Comparison of ENCODE assay signal across 24 cellular contexts in the genomic region with DNA sequence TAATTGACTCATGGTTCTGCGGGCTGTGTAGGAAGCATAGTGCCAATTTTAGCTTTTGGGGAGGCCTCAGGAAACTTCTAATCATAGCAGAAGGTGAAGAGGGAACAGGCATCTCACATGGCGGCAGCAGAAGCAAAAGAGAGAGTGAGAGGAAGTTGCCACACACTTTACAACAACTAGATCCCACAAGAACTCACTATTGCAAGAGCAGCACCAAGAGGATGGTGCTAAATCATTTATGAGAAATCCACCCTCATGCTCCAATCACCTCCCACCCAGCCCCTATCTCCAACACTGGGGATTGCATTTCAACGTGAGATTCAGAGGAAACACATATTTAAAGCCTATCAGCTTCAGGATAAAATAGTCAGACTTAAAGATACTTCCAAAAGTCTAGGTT. TPM values are rescaled to one million over a fixed set of nuclear protein-coding genes. Genes with fewer than 3 reads are reported as not detected.
DNase-seq lines count a peak whose midpoint lies in the region; ATAC-seq, FAIRE-seq and TF ChIP-seq lines count a peak whose summit lies in the region.
"Had no signal": no experiment of that assay in that cellular context is flagged by ENCODE, and none has a peak within 500 bp of the region (broad histone marks: within the 10 kb centered on the region; RNA-seq: fewer than 3 reads in every experiment).

No MANE protein-coding gene starts in this region.

- peak; percentile 64 for FAIRE-seq in GM12878 (lab: Jason Lieb, UNC)
- FAIRE-seq: H1 had no signal

- H2AFZ ChIP-seq in GM12878 (ENCODE audit: control insufficient read depth, low read depth, low read length) (no peak overlapping the region), neuronal stem cell (ENCODE audit: low read length) (no peak overlapping the region)

- peaks cover 2% of the 10 kb centered on the region for H3K79me1 ChIP-seq in neuronal stem cell (ENCODE audit: low read depth, low read length)

- H3K4me2 ChIP-seq in GM12878 (ENCODE audit: control insufficient read depth, insufficient read depth) (no peak overlapping the region), neuronal stem cell (ENCODE audit: insufficient read depth, low read length, poor library complexity, severe bottlenecking) (no peak overlapping the region)
- H3K4me2 ChIP-seq: smooth muscle cell had no signal

- H2BK5ac ChIP-seq in neuronal stem cell (ENCODE audit: low read length), result no peak overlapping the region

- no peak overlapping the region for H3K18ac ChIP-seq in neuronal stem cell (ENCODE audit: low read length)

- peak; percentile 18 for DNase-seq in SIG-M5 treated with dmso at 0.1 percent for 504 hours (lab: John Stamatoyannopoulos, UW; ENCODE audit: unreplicated experiment)
- no peak for DNase-seq in SIG-M5 (lab: John Stamatoyannopoulos, UW)
- DNase-seq in NOMO-1 treated with DMSO at 0.1 percent for 48 hours (lab: John Stamatoyannopoulos, UW; ENCODE audit: unreplicated experiment), result peak; percentile 95
- DNase-seq in GM12878 (ENCODE audit: low read depth, low spot score), result no peak
- no peak for DNase-seq in NCI-H446 treated with DMSO at 0.1 percent for 48 hours (lab: John Stamatoyannopoulos, UW)
- DNase-seq in neuronal stem cell (ENCODE audit: low spot score), result no peak
- no peak for DNase-seq in uterus
- DNase-seq: activated effector memory CD4-positive, alpha-beta T cell treated with Interleukin-2 at 50 U/mL for 16 hours; effector memory CD8-positive, alpha-beta T cell; esophagus squamous epithelium; mammary epithelial cell; naive B cell; NCI-H187 treated with DMSO at 0.1 percent for 48 hours; NCI-H774; Peyer's patch; stimulated activated CD4-positive, alpha-beta T cell treated with anti-CD3 and anti-CD28 coated beads, Interleukin-4, amount 100 ng/mL, for 24 hours; stimulated activated naive CD4-positive, alpha-beta T cell treated with Interleukin-2 at 50 U/mL for 16 hours had no signal

- in situ Hi-C loops in GM12878 (cut with MboI), result no loop called here

- H2BK15ac ChIP-seq in neuronal stem cell (ENCODE audit: low read length), result no peak overlapping the region

- TF ChIP-seq POLR2A in GM12878 (IDR thresholded peaks at IDR 0.05; ENCODE audit: low read depth, low read length) (no peak), uterus (IDR thresholded peaks at IDR 0.05) (no peak)

- no peak for TF ChIP-seq EP300 in GM12878 (IDR thresholded peaks at IDR 0.05; ENCODE audit: borderline replicate concordance in 1 of 2, control insufficient read depth in 1 of 2, low read depth in 2 of 2, low read length in 2 of 2)

- no peaks in the 10 kb centered on the region for H3K27me3 ChIP-seq in GM12878 (replicated peaks in 1 of 2; ENCODE audit: control insufficient read depth in 2 of 2, insufficient read depth in 2 of 2, low read length in 1 of 2)
- no peaks in the 10 kb centered on the region for H3K27me3 ChIP-seq in neutrophil
- no peaks in the 10 kb centered on the region for H3K27me3 ChIP-seq in neuronal stem cell (ENCODE audit: control insufficient read depth in 3 of 3, insufficient read depth in 3 of 3, low read depth in 1 of 3, low read length in 3 of 3)
- H3K27me3 ChIP-seq in uterus, result no peaks in the 10 kb centered on the region
- H3K27me3 ChIP-seq: esophagus squamous epithelium, Peyer's patch had no signal

- no peak overlapping the region for H3K14ac ChIP-seq in neuronal stem cell (ENCODE audit: low read length)

- no peak overlapping the region for H3K4ac ChIP-seq in neuronal stem cell (ENCODE audit: low read length)

- no peaks in the 10 kb centered on the region for H3K79me2 ChIP-seq in GM12878 (ENCODE audit: control insufficient read depth, insufficient read depth, low read length)

- TF ChIP-seq CTCF in GM12878 (IDR thresholded peaks at IDR 0.05 in 2 of 3, conservative IDR thresholded peaks at IDR 0.05 in 1 of 3; ENCODE audit: control insufficient read depth in 2 of 3, extremely low read depth in 1 of 3, insufficient read depth in 1 of 3, low read depth in 3 of 3, low read length in 3 of 3), result no peak
- no peak for TF ChIP-seq CTCF in neutrophil (IDR thresholded peaks at IDR 0.05)
- no peak for TF ChIP-seq CTCF in uterus (IDR thresholded peaks at IDR 0.05)

- POLR2A ChIA-PET in GM12878 (lab: Charles Lee), result interaction anchor here (0.6 kb wide), 1 partner anchor 42 kb away, joined by 6 read pairs; no protein-coding TSS in a partner anchor

- intact Hi-C loops in GM12878 (cut with micrococcal nuclease; ENCODE audit: unreplicated experiment) (no loop called here), uterus (cut with DNase I; ENCODE audit: low total_unique reads) (no loop called here)

- no peak overlapping the region for H2AK5ac ChIP-seq in neuronal stem cell (ENCODE audit: low read depth, low read length)

- SMC1A ChIA-PET in GM12878 (lab: Charles Lee; ENCODE audit: uncharacterized antibody, unreplicated experiment), result no interaction called here

- H3K9ac ChIP-seq in GM12878 (ENCODE audit: control insufficient read depth, insufficient read depth, low read length) (no peak overlapping the region), neuronal stem cell (ENCODE audit: low read depth, low read length, poor library complexity) (no peak overlapping the region)

- H3K27ac ChIP-seq in GM12878 (ENCODE audit: control insufficient read depth, insufficient read depth) (no peak overlapping the region), neutrophil (peak overlapping the region; percentile 92), neuronal stem cell (replicated peaks; ENCODE audit: low read length) (no peak overlapping the region), uterus (no peak overlapping the region)
- H3K27ac ChIP-seq: 22Rv1, esophagus squamous epithelium, Peyer's patch had no signal

- no peaks in the 10 kb centered on the region for H3K36me3 ChIP-seq in GM12878 (ENCODE audit: control insufficient read depth in 2 of 2, insufficient read depth in 2 of 2, low read length in 1 of 2)
- no peaks in the 10 kb centered on the region for H3K36me3 ChIP-seq in neutrophil
- H3K36me3 ChIP-seq in neuronal stem cell (replicated peaks in 1 of 2; ENCODE audit: control insufficient read depth in 2 of 2, insufficient read depth in 2 of 2, low read length in 2 of 2), result no peaks in the 10 kb centered on the region
- H3K36me3 ChIP-seq in uterus, result no peaks in the 10 kb centered on the region
- H3K36me3 ChIP-seq: esophagus squamous epithelium, Peyer's patch had no signal

- no peaks in the 10 kb centered on the region for H4K20me1 ChIP-seq in GM12878 (ENCODE audit: control insufficient read depth, insufficient read depth)

- no peak overlapping the region for H3K23ac ChIP-seq in neuronal stem cell (ENCODE audit: low read depth, low read length, poor library complexity)

- 4% methylated on average over 3 of the region's 3 CpGs for WGBS in GM12878 (ENCODE audit: insufficient coverage, insufficient replicate concordance, low lambda C conversion rate, missing lambda C conversion rate)
- no CpG with 5 or more reads among the region's 3 CpGs for WGBS in neuronal stem cell (ENCODE audit: extremely low coverage in 2 of 2, insufficient read length in 2 of 2, insufficient replicate concordance in 1 of 2), 2 donors

- no peak for TF ChIP-seq RAD21 in GM12878 (IDR thresholded peaks at IDR 0.05; ENCODE audit: insufficient read depth, low read depth, low read length)

- H3K4me3 ChIP-seq in GM12878 (no peak overlapping the region), neutrophil (ENCODE audit: low read depth in 1 of 2, low read length in 1 of 2) (peak overlapping the region in 1 of 2 experiments; percentile 15), neuronal stem cell (ENCODE audit: low read length in 2 of 2) (no peak overlapping the region), uterus (no peak overlapping the region)
- H3K4me3 ChIP-seq: esophagus squamous epithelium, Peyer's patch, smooth muscle cell had no signal

- RAD21 ChIA-PET in GM12878 (lab: Charles Lee; ENCODE audit: unreplicated experiment), result interaction anchor here (0.7 to 5.3 kb wide), 4 partner anchors 10 to 105 kb away, joined by 3 to 36 read pairs (median 6); a partner anchor contains a TSS

- H2BK120ac ChIP-seq in neuronal stem cell (ENCODE audit: low read depth, low read length), result no peak overlapping the region

- H4K91ac ChIP-seq in neuronal stem cell (ENCODE audit: low read depth, low read length, poor library complexity), result no peak overlapping the region

- CTCF ChIA-PET in GM12878 (lab: Yijun Ruan, JAX), result no interaction called here

- no peak overlapping the region for H2BK12ac ChIP-seq in neuronal stem cell (ENCODE audit: low read length)

- H4K8ac ChIP-seq in neuronal stem cell (ENCODE audit: low read depth, low read length), result no peak overlapping the region

- H3K4me1 ChIP-seq in GM12878 (ENCODE audit: control insufficient read depth, insufficient read depth, low read length), result no peaks in the 10 kb centered on the region
- H3K4me1 ChIP-seq in neutrophil (ENCODE audit: control insufficient read depth in 1 of 2, insufficient read depth in 1 of 2, low read depth in 1 of 2, low read length in 1 of 2), result peaks cover 55 to 57% of the 10 kb centered on the region in 2 experiments
- H3K4me1 ChIP-seq in neuronal stem cell (ENCODE audit: control insufficient read depth in 2 of 2, insufficient read depth in 1 of 2, low read depth in 1 of 2, low read length in 2 of 2), result no peaks in the 10 kb centered on the region
- H3K4me1 ChIP-seq in uterus, result no peaks in the 10 kb centered on the region
- H3K4me1 ChIP-seq: esophagus squamous epithelium, Peyer's patch had no signal

- no peaks in the 10 kb centered on the region for H3K9me3 ChIP-seq in GM12878 (replicated peaks; ENCODE audit: control insufficient read depth, insufficient read depth, low read length)
- H3K9me3 ChIP-seq in neutrophil, result no peaks in the 10 kb centered on the region
- no peaks in the 10 kb centered on the region for H3K9me3 ChIP-seq in neuronal stem cell (replicated peaks in 1 of 2; ENCODE audit: control insufficient read depth in 2 of 2, insufficient read depth in 1 of 2, low read depth in 1 of 2, low read length in 2 of 2)
- no peaks in the 10 kb centered on the region for H3K9me3 ChIP-seq in uterus
- H3K9me3 ChIP-seq: esophagus squamous epithelium, Peyer's patch had no signal

- no TSS peak for BruUV-seq in GM12878 (replicated peaks; lab: Mats Ljungman, UMichigan)

- no peak for ATAC-seq in GM12878
- ATAC-seq: effector memory CD8-positive, alpha-beta T cell had no signal

RNA-seq across cellular contexts. Expression of a gene that starts 36.1 kb away (rescaled TPM):
- 10.1 and 12.7 TPM in 2 replicates for total RNA-seq in GM12878 (2013; cell fraction: nucleolus; rRNA removed)
- 11.2 and 13.8 TPM in 2 replicates for total RNA-seq in GM12878 (2014; rRNA removed)
- total RNA-seq in GM12878 (2014; rRNA removed; fragmentation: Illumina TruSeq; extraction: Trizol), result 11.5 and 11.8 TPM in 2 replicates
- 9.6 and 10.8 TPM in 2 replicates for total RNA-seq in GM12878 (2021)
- polyA plus RNA-seq in GM12878 (2011; ENCODE audit: low read depth), result 0.09 TPM
- 9.4 and 12.9 TPM in 2 replicates for polyA plus RNA-seq in GM12878 (2011; rRNA removed)
- 10.6 and 10.9 TPM in 2 replicates for polyA plus RNA-seq in GM12878 (2011; cell fraction: cytosol; rRNA removed)
- polyA plus RNA-seq in GM12878 (2011; cell fraction: nucleus; rRNA removed), result 8.9 and 9.0 TPM in 2 replicates
- polyA plus RNA-seq in GM12878 (2012), result 0.11 and 0.20 TPM in 2 replicates
- 9.8 and 10.0 TPM in 2 replicates for polyA plus RNA-seq in GM12878 (2014; fragmentation: Illumina TruSeq; extraction: Trizol)
- 1 to 10 TPM; 3.3 to 4.2 TPM for polyA plus RNA-seq in GM12878 (2014; fragmentation: Nextera tagmentation; extraction: Ambion mirVana)
- 7.3 and 7.5 TPM in 2 replicates for polyA plus RNA-seq in GM12878 (2014; rRNA removed)
- 1 to 10 TPM; 5.8 to 5.9 TPM for polyA plus RNA-seq in GM12878 (2016; fragmentation: Nextera tagmentation; extraction: Ambion mirVana)
- 43.4 and 62.7 TPM in 2 replicates for polyA minus RNA-seq in GM12878 (2011; rRNA and poly(A)+ RNA removed)
- polyA minus RNA-seq in GM12878 (2011; cell fraction: cytosol; rRNA and poly(A)+ RNA removed), result 9.1 and 11.7 TPM in 2 replicates
- 22.7 and 45.4 TPM in 2 replicates for polyA minus RNA-seq in GM12878 (2011; cell fraction: nucleus; rRNA and poly(A)+ RNA removed)
- 5.3 TPM for polyA plus RNA-seq in neuronal stem cell (2013, experiment 1 of 2)
- 5.0 TPM for polyA plus RNA-seq in neuronal stem cell (2013, experiment 2 of 2)
- 10 to 100 TPM; 12.3 to 68.0 (median 51.0) TPM for total RNA-seq in uterus
- total RNA-seq: B cell; SK-MEL-5; T-helper 2 cell treated with Interferon-gamma antibody and Interleukin-4, amounts not matched to agents 100 ng/mL and 5 ng/mL, for 36 hours had no signal

Comparison
In these comparisons a context has a peak if more than half of its experiments do, and no peak if none do; other contexts are left out.
1. DNase-seq: peak in SIG-M5 treated with dmso at 0.1 percent for 504 hours (single experiment) and NOMO-1 treated with DMSO at 0.1 percent for 48 hours (single experiment); none in SIG-M5 (single experiment), GM12878 (single experiment), NCI-H446 treated with DMSO at 0.1 percent for 48 hours (single experiment), neuronal stem cell (single experiment) and uterus (0 of 2).